Comparison of ENCODE assay signal across 1 cellular context in genomic region chr1:116265931-116266863, GRCh38.
TF ChIP-seq lines count a peak whose summit lies in the region.

No MANE protein-coding gene starts in this region.

TF ChIP-seq in GM12878, 131 proteins besides CTCF, POLR2A, EP300 and RAD21 (continued from another document):
- TF ChIP-seq ZNF592 (IDR thresholded peaks at IDR 0.05): no peak
- no peak for TF ChIP-seq NR2C2 (IDR thresholded peaks at IDR 0.05; ENCODE audit: borderline replicate concordance, control insufficient read depth, insufficient read length, low read depth)
- TF ChIP-seq ZBTB4 (CRISPR knock-in tag; IDR thresholded peaks at IDR 0.05): no peak
- TF ChIP-seq ZBTB40 (IDR thresholded peaks at IDR 0.05; ENCODE audit: borderline replicate concordance): no peak
- no peak for TF ChIP-seq CBFB (IDR thresholded peaks at IDR 0.05; ENCODE audit: low read depth)
- no peak for TF ChIP-seq STAT3 (IDR thresholded peaks at IDR 0.05; ENCODE audit: low read depth, low read length)
- TF ChIP-seq MYB (IDR thresholded peaks at IDR 0.05; ENCODE audit: borderline replicate concordance, low read depth, low read length): no peak
- no peak for TF ChIP-seq MEF2A (IDR thresholded peaks at IDR 0.05; ENCODE audit: insufficient read depth, low read depth, low read length)
